Comparison of ENCODE assay signal across 12 cellular contexts in genomic region chr2:160214461-160215055, GRCh38. TPM values are rescaled to one million over a fixed set of nuclear protein-coding genes. Genes with fewer than 3 reads are reported as not detected.
DNase-seq lines count a peak whose midpoint lies in the region; ATAC-seq lines count a peak whose summit lies in the region.
"Had no signal": no experiment of that assay in that cellular context is flagged by ENCODE, and none has a peak within 500 bp of the region (broad histone marks: within the 10 kb centered on the region; RNA-seq: fewer than 3 reads in every experiment).

No MANE protein-coding gene starts in this region.

- H3K27me3 Mint-ChIP-seq in activated T-helper 17 cell treated with anti-CD3 and anti-CD28 coated beads, Interleukin-2, amount 50 U/mL, for 72 hours, result peaks cover 10% of the 10 kb centered on the region

- H3K36me3 Mint-ChIP-seq in activated T-helper 17 cell treated with anti-CD3 and anti-CD28 coated beads, Interleukin-2, amount 50 U/mL, for 72 hours (ENCODE audit: low read depth), result no peaks in the 10 kb centered on the region
- H3K36me3 Mint-ChIP-seq: CD4-positive, CD25-positive, alpha-beta regulatory T cell had no signal

- no peaks in the 10 kb centered on the region for H3K9me3 Mint-ChIP-seq in activated T-helper 17 cell treated with anti-CD3 and anti-CD28 coated beads, Interleukin-2, amount 50 U/mL, for 72 hours
- H3K9me3 Mint-ChIP-seq: stimulated activated naive CD8-positive, alpha-beta T cell treated with anti-CD3 and anti-CD28 coated beads, Interleukin-15, Interleukin-2, amounts not matched to agents 100 ng/mL and 50 ng/mL, for 24 hours had no signal

- H3K4me1 Mint-ChIP-seq in activated T-helper 17 cell treated with anti-CD3 and anti-CD28 coated beads, Interleukin-2, amount 50 U/mL, for 72 hours, result peaks cover 7% of the 10 kb centered on the region

- DNase-seq in 8988T (peak; percentile 40), iris pigment epithelial cell (ENCODE audit: low read depth) (peak; percentile 85), inferior parietal cortex (ENCODE audit: extremely low spot score) (no peak), NCI-H82 treated with DMSO at 0.1 percent for 48 hours (lab: John Stamatoyannopoulos, UW; ENCODE audit: unreplicated experiment) (no peak), T-helper 9 cell (no peak)
- DNase-seq: CD4-positive, CD25-positive, alpha-beta regulatory T cell; H7; NCI-H524 treated with DMSO at 0.1 percent for 48 hours had no signal

- H3K4me3 Mint-ChIP-seq in activated T-helper 17 cell treated with anti-CD3 and anti-CD28 coated beads, Interleukin-2, amount 50 U/mL, for 72 hours, result no peak overlapping the region
- H3K4me3 Mint-ChIP-seq: CD4-positive, CD25-positive, alpha-beta regulatory T cell; stimulated activated naive CD8-positive, alpha-beta T cell treated with anti-CD3 and anti-CD28 coated beads, Interleukin-15, Interleukin-2, amounts not matched to agents 100 ng/mL and 50 ng/mL, for 24 hours had no signal

- ATAC-seq in HG03354 (IDR thresholded peaks at IDR 0.05; ENCODE audit: poor library complexity, severe bottlenecking, unreplicated experiment), result peak; percentile 59
- ATAC-seq in activated T-helper 17 cell treated with anti-CD3 and anti-CD28 coated beads, Interleukin-2, amount 50 U/mL, for 72 hours (replicated peaks), result peak; percentile 16
- ATAC-seq in GM21576 (IDR thresholded peaks at IDR 0.05; ENCODE audit: unreplicated experiment), result no peak

- H3K27ac Mint-ChIP-seq in activated T-helper 17 cell treated with anti-CD3 and anti-CD28 coated beads, Interleukin-2, amount 50 U/mL, for 72 hours, result no peak overlapping the region
- H3K27ac Mint-ChIP-seq: CD4-positive, CD25-positive, alpha-beta regulatory T cell; stimulated activated naive CD8-positive, alpha-beta T cell treated with anti-CD3 and anti-CD28 coated beads, Interleukin-15, Interleukin-2, amounts not matched to agents 100 ng/mL and 50 ng/mL, for 24 hours had no signal

RNA-seq across cellular contexts. Expression of gene ITGB6, which starts 14.5 kb away (rescaled TPM):
- total RNA-seq in activated T-helper 17 cell treated with anti-CD3 and anti-CD28 coated beads, Interleukin-2, amount 50 U/mL, for 72 hours, result not detected
- total RNA-seq: CD4-positive, CD25-positive, alpha-beta regulatory T cell; H7 had no signal

Comparison
In these comparisons a context has a peak if more than half of its experiments do, and no peak if none do; other contexts are left out.
1. DNase-seq: peak in 8988T (single experiment) and iris pigment epithelial cell (single experiment); none in inferior parietal cortex (single experiment), NCI-H82 treated with DMSO at 0.1 percent for 48 hours (single experiment) and T-helper 9 cell (single experiment).